24 cellular contexts compared by ENCODE assay signal in genomic region chr2:102474785-102475184, GRCh38. TPM values are rescaled to one million over a fixed set of nuclear protein-coding genes. Genes with fewer than 3 reads are reported as not detected.
DNase-seq lines count a peak whose midpoint lies in the region; ATAC-seq and TF ChIP-seq lines count a peak whose summit lies in the region.
"Had no signal": no experiment of that assay in that cellular context is flagged by ENCODE, and none has a peak within 500 bp of the region (broad histone marks: within the 10 kb centered on the region; RNA-seq: fewer than 3 reads in every experiment).

No MANE protein-coding gene starts in this region.

- H3K27me3 ChIP-seq in mucosa of stomach (ENCODE audit: control insufficient read depth, insufficient read depth, low read length) = no peaks in the 10 kb centered on the region
- H3K27me3 ChIP-seq: BLaER1 treated with 17β-estradiol and CSF1 and Interleukin-3, amounts not matched to agents 10 nM and 100 nM had no signal

- peak overlapping the region; percentile 45 for H3K9ac ChIP-seq in mucosa of stomach (ENCODE audit: low read length)
- H3K9ac ChIP-seq: BLaER1 treated with 17β-estradiol and CSF1 and Interleukin-3, amounts not matched to agents 10 nM and 100 nM had no signal

- no peaks in the 10 kb centered on the region for H3K36me3 ChIP-seq in mucosa of stomach (ENCODE audit: control insufficient read depth, insufficient read depth, low read length)
- H3K36me3 ChIP-seq: BLaER1 treated with 17β-estradiol and CSF1 and Interleukin-3, amounts not matched to agents 10 nM and 100 nM had no signal

- POLR2A ChIA-PET in activated CD4-positive, alpha-beta T cell treated with anti-CD3 and anti-CD28 coated beads for 36 hours (lab: Charles Lee) = no interaction called here

- H3K27ac Mint-ChIP-seq in activated CD4-positive, alpha-beta T cell treated with anti-CD3 and anti-CD28 coated beads, Interleukin-2, amount 10 ng/mL, durations not matched to agents 24 days and 14 days = no peak overlapping the region
- H3K27ac Mint-ChIP-seq in activated CD4-positive, alpha-beta T cell treated with anti-CD3 and anti-CD28 coated beads for 36 hours = no peak overlapping the region
- H3K27ac Mint-ChIP-seq in type B pancreatic cell = no peak overlapping the region
- H3K27ac Mint-ChIP-seq: B cell; CD4-positive, alpha-beta memory T cell; CD8-positive, alpha-beta memory T cell had no signal

- H3K36me3 Mint-ChIP-seq in activated CD4-positive, alpha-beta T cell treated with anti-CD3 and anti-CD28 coated beads, Interleukin-2, amount 10 ng/mL, durations not matched to agents 24 days and 14 days (ENCODE audit: low read depth) = no peaks in the 10 kb centered on the region
- no peaks in the 10 kb centered on the region for H3K36me3 Mint-ChIP-seq in activated CD4-positive, alpha-beta T cell treated with anti-CD3 and anti-CD28 coated beads for 36 hours (ENCODE audit: low read depth)
- H3K36me3 Mint-ChIP-seq in type B pancreatic cell = no peaks in the 10 kb centered on the region

- peak overlapping the region; percentile 29 for H3K4me3 ChIP-seq in mucosa of stomach (ENCODE audit: low read length)
- H3K4me3 ChIP-seq: A549; BLaER1 treated with 17β-estradiol and CSF1 and Interleukin-3, amounts not matched to agents 10 nM and 100 nM; GM12878 had no signal

- no peak for TF ChIP-seq CTCF in type B pancreatic cell (conservative IDR thresholded peaks at IDR 0.05)

- H3K4me1 ChIP-seq in mucosa of stomach (ENCODE audit: control insufficient read depth, insufficient read depth, low read length) = peaks cover 35% of the 10 kb centered on the region
- H3K4me1 ChIP-seq: A549; BLaER1 treated with 17β-estradiol and CSF1 and Interleukin-3, amounts not matched to agents 10 nM and 100 nM had no signal

- no peaks in the 10 kb centered on the region for H3K4me1 Mint-ChIP-seq in activated CD4-positive, alpha-beta T cell treated with anti-CD3 and anti-CD28 coated beads, Interleukin-2, amount 10 ng/mL, durations not matched to agents 24 days and 14 days
- peaks cover 9% of the 10 kb centered on the region for H3K4me1 Mint-ChIP-seq in activated CD4-positive, alpha-beta T cell treated with anti-CD3 and anti-CD28 coated beads for 36 hours
- no peaks in the 10 kb centered on the region for H3K4me1 Mint-ChIP-seq in type B pancreatic cell (ENCODE audit: unreplicated experiment)
- H3K4me1 Mint-ChIP-seq: B cell; CD4-positive, alpha-beta memory T cell; CD8-positive, alpha-beta memory T cell had no signal

- no peak overlapping the region for H3K4me3 Mint-ChIP-seq in activated CD4-positive, alpha-beta T cell treated with anti-CD3 and anti-CD28 coated beads, Interleukin-2, amount 10 ng/mL, durations not matched to agents 24 days and 14 days
- no peak overlapping the region for H3K4me3 Mint-ChIP-seq in activated CD4-positive, alpha-beta T cell treated with anti-CD3 and anti-CD28 coated beads for 36 hours
- peak overlapping the region; percentile 17 for H3K4me3 Mint-ChIP-seq in type B pancreatic cell
- H3K4me3 Mint-ChIP-seq: B cell; CD4-positive, alpha-beta memory T cell; CD8-positive, alpha-beta memory T cell had no signal

- CTCF ChIA-PET in activated CD4-positive, alpha-beta T cell treated with anti-CD3 and anti-CD28 coated beads for 36 hours (lab: Charles Lee) = interaction anchor here (0.6 to 5.8 kb wide), 12 partner anchors 9 to 235 kb away, joined by 3 to 80 read pairs (median 4); no protein-coding TSS in a partner anchor

- H3K27me3 Mint-ChIP-seq in activated CD4-positive, alpha-beta T cell treated with anti-CD3 and anti-CD28 coated beads, Interleukin-2, amount 10 ng/mL, durations not matched to agents 24 days and 14 days = peaks cover 43% of the 10 kb centered on the region
- H3K27me3 Mint-ChIP-seq in activated CD4-positive, alpha-beta T cell treated with anti-CD3 and anti-CD28 coated beads for 36 hours = peaks cover 9% of the 10 kb centered on the region
- H3K27me3 Mint-ChIP-seq in type B pancreatic cell = peaks cover 4% of the 10 kb centered on the region

- intact Hi-C loops in activated CD4-positive, alpha-beta T cell treated with anti-CD3 and anti-CD28 coated beads, Interleukin-2, amount 10 ng/mL, durations not matched to agents 24 days and 14 days (cut with micrococcal nuclease) = loop anchor here (5.0 to 10.0 kb wide), 2 partner anchors 228 to 330 kb away; no protein-coding TSS in a partner anchor
- intact Hi-C loops in activated CD4-positive, alpha-beta T cell treated with anti-CD3 and anti-CD28 coated beads for 36 hours (cut with DNase I, micrococcal nuclease) = loop anchor here (5.0 kb wide), 2 partner anchors 228 to 333 kb away; no protein-coding TSS in a partner anchor

- no peaks in the 10 kb centered on the region for H3K9me3 Mint-ChIP-seq in activated CD4-positive, alpha-beta T cell treated with anti-CD3 and anti-CD28 coated beads, Interleukin-2, amount 10 ng/mL, durations not matched to agents 24 days and 14 days
- H3K9me3 Mint-ChIP-seq in activated CD4-positive, alpha-beta T cell treated with anti-CD3 and anti-CD28 coated beads for 36 hours (ENCODE audit: low read depth) = peaks cover 4% of the 10 kb centered on the region
- H3K9me3 Mint-ChIP-seq in type B pancreatic cell = no peaks in the 10 kb centered on the region

- no peaks in the 10 kb centered on the region for H3K9me3 ChIP-seq in mucosa of stomach (ENCODE audit: control insufficient read depth, low read length)

- DNase-seq in activated CD4-positive, alpha-beta T cell treated with anti-CD3 and anti-CD28 coated beads, Interleukin-2, amount 10 ng/mL, durations not matched to agents 24 days and 14 days = peak; percentile 22
- DNase-seq in activated CD4-positive, alpha-beta T cell treated with anti-CD3 and anti-CD28 coated beads for 36 hours = no peak
- DNase-seq in type B pancreatic cell (ENCODE audit: extremely low spot score, unreplicated experiment) = no peak
- no peak for DNase-seq in kidney glomerular epithelial cell (lab: John Stamatoyannopoulos, UW)
- DNase-seq: AML-193; CD4-positive, alpha-beta memory T cell; CD8-positive, alpha-beta memory T cell; COR-L47; DMS 273 treated with DMSO at 0.1 percent for 48 hours; DMS153; DMS53; DMS79; DND-41; EL; GDM1 had no signal

- no peak for ATAC-seq in activated CD4-positive, alpha-beta T cell treated with anti-CD3 and anti-CD28 coated beads for 36 hours
- ATAC-seq in GM21528 (IDR thresholded peaks at IDR 0.05; ENCODE audit: low FRiP score, unreplicated experiment) = no peak
- ATAC-seq: A549, GM12878 had no signal

RNA-seq across cellular contexts. Expression of gene SLC9A4, which starts 1.8 kb away (rescaled TPM):
- 0.07 and 0.12 TPM in 2 replicates for total RNA-seq in activated CD4-positive, alpha-beta T cell treated with anti-CD3 and anti-CD28 coated beads, Interleukin-2, amount 10 ng/mL, durations not matched to agents 24 days and 14 days
- under 1 TPM in 1 of 2 experiments, not detected in 1; 0.11 TPM for total RNA-seq in activated CD4-positive, alpha-beta T cell treated with anti-CD3 and anti-CD28 coated beads for 36 hours
- total RNA-seq in type B pancreatic cell (ENCODE audit: low replicate concordance) = 3.1 and 7.9 TPM in 2 replicates
- total RNA-seq: CD8-positive, alpha-beta memory T cell; Daoy; G401 had no signal

RNA-seq across cellular contexts. Expression of gene IL18RAP, which starts 51.8 kb away (rescaled TPM):
- total RNA-seq in activated CD4-positive, alpha-beta T cell treated with anti-CD3 and anti-CD28 coated beads, Interleukin-2, amount 10 ng/mL, durations not matched to agents 24 days and 14 days = 15.0 and 16.9 TPM in 2 replicates
- 1 to 10 TPM; 6.8 to 7.4 TPM for total RNA-seq in activated CD4-positive, alpha-beta T cell treated with anti-CD3 and anti-CD28 coated beads for 36 hours
- 1.2 and 2.5 TPM in 2 replicates for total RNA-seq in type B pancreatic cell (ENCODE audit: low replicate concordance)
- total RNA-seq: A172, Daoy, G401 had no signal
